ENCODE assay signal across 33 cellular contexts in the genomic region with DNA sequence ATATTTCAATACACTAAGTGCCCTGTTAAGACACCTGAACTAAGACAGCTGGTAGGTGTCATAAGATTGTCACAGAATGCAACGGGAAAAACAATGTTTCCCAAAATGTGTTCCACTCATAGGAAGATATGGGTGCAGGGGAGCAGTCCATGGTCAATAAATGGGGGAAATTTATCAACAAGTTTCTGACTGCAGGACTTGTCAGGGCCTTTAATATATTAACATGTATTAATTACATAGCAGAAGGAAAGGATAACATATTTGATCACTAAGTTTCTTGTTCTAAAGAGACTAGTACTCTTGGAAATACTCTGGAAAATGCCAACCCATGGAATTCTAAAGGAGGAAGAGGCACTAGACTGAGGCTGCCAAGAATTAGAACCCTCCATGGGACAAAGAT. TPM values are rescaled to one million over a fixed set of nuclear protein-coding genes. Genes with fewer than 3 reads are reported as not detected.
"Had no signal": no experiment of that assay in that cellular context is flagged by ENCODE, and none has a peak within 500 bp of the region (broad histone marks: within the 10 kb centered on the region; RNA-seq: fewer than 3 reads in every experiment).

No MANE protein-coding gene starts in this region.

- H3K27me3 Mint-ChIP-seq: stimulated activated memory B cell treated with anti-CD40 and anti-IgM and Interleukin-4, amounts not matched to agents 10 μg/mL and 1 μg/mL and 100 μg/mL, for 72 hours; stimulated activated naive CD8-positive, alpha-beta T cell treated with anti-CD3 and anti-CD28 coated beads, Interleukin-15, amount 100 ng/mL, for 72 hours; stimulated activated naive CD8-positive, alpha-beta T cell treated with anti-CD3 and anti-CD28 coated beads, Interleukin-15, Interleukin-2, amounts not matched to agents 100 ng/mL and 50 ng/mL, for 24 hours; type B pancreatic cell had no signal

- H3K36me3 ChIP-seq: stomach, suprapubic skin, thoracic aorta, thyroid gland, tibial artery, tibial nerve, transverse colon, upper lobe of left lung, upper lobe of right lung, uterus, vagina had no signal

- H3K4me3 Mint-ChIP-seq: stimulated activated effector memory CD8-positive, alpha-beta T cell treated with anti-CD3 and anti-CD28 coated beads, Interleukin-12 subunit alpha, Interleukin-12 subunit beta, amount 100 ng/mL, for 72 hours; stimulated activated memory B cell treated with anti-CD40 and anti-IgM and Interleukin-4, amounts not matched to agents 10 μg/mL and 1 μg/mL and 100 μg/mL, for 72 hours; stimulated activated naive B cell treated with anti-CD40 and anti-IgM and Interleukin-4, amounts not matched to agents 10 μg/mL and 1 μg/mL and 100 μg/mL, for 72 hours; stimulated activated naive CD8-positive, alpha-beta T cell treated with anti-CD3 and anti-CD28 coated beads, Interleukin-15, amount 100 ng/mL, for 72 hours; stimulated activated naive CD8-positive, alpha-beta T cell treated with anti-CD3 and anti-CD28 coated beads, Interleukin-15, Interleukin-2, amounts not matched to agents 100 ng/mL and 50 ng/mL, for 24 hours; type B pancreatic cell had no signal

- H3K36me3 Mint-ChIP-seq: stimulated activated effector memory CD8-positive, alpha-beta T cell treated with anti-CD3 and anti-CD28 coated beads, Interleukin-12 subunit alpha, Interleukin-12 subunit beta, amount 100 ng/mL, for 72 hours; stimulated activated memory B cell treated with anti-CD40 and anti-IgM and Interleukin-4, amounts not matched to agents 10 μg/mL and 1 μg/mL and 100 μg/mL, for 72 hours; stimulated activated naive B cell treated with anti-CD40 and anti-IgM and Interleukin-4, amounts not matched to agents 10 μg/mL and 1 μg/mL and 100 μg/mL, for 72 hours; type B pancreatic cell had no signal

- DNase-seq: stimulated activated CD4-positive, alpha-beta T cell treated with anti-CD3 and anti-CD28 coated beads, Interleukin-2, amount 100 ng/mL, for 48 hours; stimulated activated CD4-positive, alpha-beta T cell treated with anti-CD3 and anti-CD28 coated beads, Interleukin-4, amount 100 ng/mL, for 1 hour; stimulated activated CD4-positive, alpha-beta T cell treated with anti-CD3 and anti-CD28 coated beads, Interleukin-4, amount 100 ng/mL, for 24 hours; stimulated activated CD4-positive, alpha-beta T cell treated with anti-CD3 and anti-CD28 coated beads, Interleukin-4, amount 100 ng/mL, for 4 hours; stimulated activated CD8-positive, alpha-beta memory T cell treated with anti-CD3 and anti-CD28 coated beads, Interleukin-4, amount 100 ng/mL, for 48 hours; stimulated activated naive B cell treated with anti-CD40 and anti-IgM and Interleukin-4, amounts not matched to agents 10 μg/mL and 1 μg/mL and 100 μg/mL, for 72 hours; stimulated activated naive CD4-positive, alpha-beta T cell; stimulated activated naive CD4-positive, alpha-beta T cell treated with Interleukin-2 at 50 U/mL for 16 hours; stimulated activated naive CD8-positive, alpha-beta T cell treated with anti-CD3 and anti-CD28 coated beads, Interleukin-15, amount 100 ng/mL, for 72 hours; stimulated activated naive CD8-positive, alpha-beta T cell treated with anti-CD3 and anti-CD28 coated beads, Interleukin-15, Interleukin-2, amounts not matched to agents 100 U/mL and 50 U/mL, for 24 hours; stomach; substantia nigra; testis; thyroid gland; transverse colon; trophoblast cell; upper lobe of left lung; upper lobe of right lung; uterus had no signal

- H3K27ac ChIP-seq: stomach, suprapubic skin, testis, thoracic aorta, thyroid gland, tibial artery, tibial nerve, transverse colon, upper lobe of left lung, upper lobe of right lung, uterus, vagina had no signal

- H3K27me3 ChIP-seq: stomach, suprapubic skin, testis, thyroid gland, tibial artery, tibial nerve, transverse colon, upper lobe of left lung, upper lobe of right lung, uterus, vagina had no signal

- H3K4me1 ChIP-seq: stomach, suprapubic skin, testis, thyroid gland, tibial artery, tibial nerve, transverse colon, upper lobe of left lung, upper lobe of right lung, uterus, vagina had no signal

- H3K9me3 ChIP-seq: stomach, suprapubic skin, testis, thoracic aorta, thyroid gland, tibial artery, tibial nerve, transverse colon, upper lobe of left lung, upper lobe of right lung, uterus, vagina had no signal

- H3K9me3 Mint-ChIP-seq: stimulated activated effector memory CD8-positive, alpha-beta T cell treated with anti-CD3 and anti-CD28 coated beads, Interleukin-12 subunit alpha, Interleukin-12 subunit beta, amount 100 ng/mL, for 72 hours; stimulated activated memory B cell treated with anti-CD40 and anti-IgM and Interleukin-4, amounts not matched to agents 10 μg/mL and 1 μg/mL and 100 μg/mL, for 72 hours; stimulated activated naive B cell treated with anti-CD40 and anti-IgM and Interleukin-4, amounts not matched to agents 10 μg/mL and 1 μg/mL and 100 μg/mL, for 72 hours; stimulated activated naive CD8-positive, alpha-beta T cell treated with anti-CD3 and anti-CD28 coated beads, Interleukin-15, amount 100 ng/mL, for 72 hours; stimulated activated naive CD8-positive, alpha-beta T cell treated with anti-CD3 and anti-CD28 coated beads, Interleukin-15, Interleukin-2, amounts not matched to agents 100 ng/mL and 50 ng/mL, for 24 hours; type B pancreatic cell had no signal

- FAIRE-seq: urothelium cell line had no signal

- ATAC-seq: stimulated activated effector memory CD8-positive, alpha-beta T cell treated with anti-CD3 and anti-CD28 coated beads, Interleukin-12 subunit alpha, Interleukin-12 subunit beta, amount 100 ng/mL, for 72 hours; stimulated activated memory B cell treated with anti-CD40 and anti-IgM and Interleukin-4, amounts not matched to agents 10 μg/mL and 1 μg/mL and 100 μg/mL, for 72 hours; stimulated activated naive B cell treated with anti-CD40 and anti-IgM and Interleukin-4, amounts not matched to agents 10 μg/mL and 1 μg/mL and 100 μg/mL, for 72 hours; stimulated activated naive CD8-positive, alpha-beta T cell treated with anti-CD3 and anti-CD28 coated beads, Interleukin-15, amount 100 ng/mL, for 72 hours; stimulated activated naive CD8-positive, alpha-beta T cell treated with anti-CD3 and anti-CD28 coated beads, Interleukin-15, Interleukin-2, amounts not matched to agents 100 U/mL and 50 U/mL, for 24 hours; upper lobe of right lung had no signal

- H3K27ac Mint-ChIP-seq: stimulated activated effector memory CD8-positive, alpha-beta T cell treated with anti-CD3 and anti-CD28 coated beads, Interleukin-12 subunit alpha, Interleukin-12 subunit beta, amount 100 ng/mL, for 72 hours; stimulated activated memory B cell treated with anti-CD40 and anti-IgM and Interleukin-4, amounts not matched to agents 10 μg/mL and 1 μg/mL and 100 μg/mL, for 72 hours; stimulated activated naive B cell treated with anti-CD40 and anti-IgM and Interleukin-4, amounts not matched to agents 10 μg/mL and 1 μg/mL and 100 μg/mL, for 72 hours; stimulated activated naive CD8-positive, alpha-beta T cell treated with anti-CD3 and anti-CD28 coated beads, Interleukin-15, amount 100 ng/mL, for 72 hours; stimulated activated naive CD8-positive, alpha-beta T cell treated with anti-CD3 and anti-CD28 coated beads, Interleukin-15, Interleukin-2, amounts not matched to agents 100 ng/mL and 50 ng/mL, for 24 hours; type B pancreatic cell had no signal

- H3K4me1 Mint-ChIP-seq: stimulated activated effector memory CD8-positive, alpha-beta T cell treated with anti-CD3 and anti-CD28 coated beads, Interleukin-12 subunit alpha, Interleukin-12 subunit beta, amount 100 ng/mL, for 72 hours; stimulated activated memory B cell treated with anti-CD40 and anti-IgM and Interleukin-4, amounts not matched to agents 10 μg/mL and 1 μg/mL and 100 μg/mL, for 72 hours; stimulated activated naive B cell treated with anti-CD40 and anti-IgM and Interleukin-4, amounts not matched to agents 10 μg/mL and 1 μg/mL and 100 μg/mL, for 72 hours; stimulated activated naive CD8-positive, alpha-beta T cell treated with anti-CD3 and anti-CD28 coated beads, Interleukin-15, amount 100 ng/mL, for 72 hours had no signal

- H3K4me3 ChIP-seq: stomach, suprapubic skin, testis, thoracic aorta, thyroid gland, tibial artery, tibial nerve, transverse colon, upper lobe of left lung, upper lobe of right lung, uterus, vagina had no signal

RNA-seq across cellular contexts. Expression of a gene that starts 6.7 kb away (rescaled TPM):
- total RNA-seq: stomach, subcutaneous adipose tissue, suprapubic skin, temporal lobe, thoracic aorta, thyroid gland, tibial nerve, transverse colon, upper lobe of left lung, upper lobe of right lung, ureter, urinary bladder, uterus, vagina had no signal
- polyA plus RNA-seq: stomach, urinary bladder had no signal

RNA-seq across cellular contexts. Expression of a gene that starts 29.2 kb away (rescaled TPM):
- total RNA-seq: thoracic aorta, vagina had no signal

RNA-seq across cellular contexts. Expression of a gene that starts 32.6 kb away (rescaled TPM):
- total RNA-seq: stomach, subcutaneous adipose tissue, suprapubic skin, temporal lobe, thoracic aorta, thyroid gland, tibial nerve, transverse colon, upper lobe of left lung, upper lobe of right lung, ureter, urinary bladder, uterus, vagina had no signal
- polyA plus RNA-seq: stomach, urinary bladder had no signal
